In genomic region chr2:10678225-10678624, GRCh38 we compare ENCODE assay signal across 1 cellular context.
TF ChIP-seq lines count a peak whose summit lies in the region.

No MANE protein-coding gene starts in this region.

TF ChIP-seq in liver, 16 proteins besides CTCF, POLR2A, EP300 and RAD21 (continued from another document):
- TF ChIP-seq GABPA (IDR thresholded peaks at IDR 0.05 in 1 of 2, conservative IDR thresholded peaks at IDR 0.05 in 1 of 2) (no peak), NR2F2 (IDR thresholded peaks at IDR 0.05) (no peak)
